ENCODE assay signal across 8 cellular contexts in the genomic region with DNA sequence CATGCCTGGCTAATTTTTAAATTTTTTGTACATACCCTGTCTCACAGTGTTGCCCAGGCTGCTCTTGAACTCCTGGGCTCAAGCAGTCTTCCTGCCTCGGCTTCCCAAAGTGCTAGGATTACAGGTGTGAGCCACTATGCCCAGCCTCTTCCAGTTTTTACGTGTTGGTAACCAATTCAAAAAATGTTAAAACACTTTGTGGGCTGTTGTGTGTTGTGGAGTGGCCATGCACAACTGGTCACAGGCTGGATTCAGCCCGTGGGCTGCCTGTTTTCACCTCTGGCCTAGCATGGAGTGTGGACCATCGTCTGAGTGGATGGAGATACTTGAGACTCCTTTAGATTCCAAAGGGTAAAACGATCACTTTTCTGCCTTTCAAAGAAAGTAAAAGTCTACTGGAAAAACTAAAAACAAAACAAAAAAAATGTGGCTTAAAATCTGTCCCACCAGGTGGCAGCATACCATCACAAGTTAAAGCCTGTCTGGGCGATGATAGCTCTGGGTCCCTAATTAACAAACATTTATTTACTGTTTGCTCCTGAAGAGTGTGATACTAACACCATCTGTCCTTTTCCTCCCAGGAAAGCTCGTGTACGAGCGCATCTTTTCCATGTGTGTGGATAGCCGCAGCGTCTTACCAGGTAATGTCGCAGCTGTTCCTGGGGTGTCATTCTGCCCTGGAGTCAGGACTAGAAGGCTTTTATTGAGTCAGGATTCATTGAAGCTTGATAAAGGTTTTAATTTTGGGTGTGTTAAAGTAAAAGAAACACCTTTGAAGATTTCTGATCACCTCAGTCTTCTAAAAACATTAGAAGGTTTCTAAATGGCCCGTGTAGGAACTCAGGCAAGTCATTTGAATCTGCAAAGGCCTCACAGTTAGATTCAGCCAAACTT. TPM values are rescaled to one million over a fixed set of nuclear protein-coding genes. Genes with fewer than 3 reads are reported as not detected.
DNase-seq lines count a peak whose midpoint lies in the region; ATAC-seq, FAIRE-seq and TF ChIP-seq lines count a peak whose summit lies in the region.

No MANE protein-coding gene starts in this region.

- TF ChIP-seq CTCF in MM.1S (IDR thresholded peaks at IDR 0.05; ENCODE audit: low read length): peak; percentile 67
- peak; percentile 68 for TF ChIP-seq CTCF in VCaP (conservative IDR thresholded peaks at IDR 0.05)
- TF ChIP-seq CTCF in pancreas (IDR thresholded peaks at IDR 0.05): peak; percentile 29 to 49 (median 32)

- no peaks in the 10 kb centered on the region for H4K20me1 ChIP-seq in MM.1S (ENCODE audit: insufficient read depth, low read length)

- intact Hi-C loops in pancreas (cut with DNase I): loop anchor here in 1 of 3 donors (5.0 kb wide), 1 partner anchor 286 kb away; no protein-coding TSS in a partner anchor

- 56 to 61% methylated on average over 13 of the region's 13 CpGs for WGBS in pancreas, 2 donors

- H3K4me1 ChIP-seq in MM.1S (ENCODE audit: low read length) (no peaks in the 10 kb centered on the region), pancreas (no peaks in the 10 kb centered on the region)

- H3K9ac ChIP-seq in MM.1S (ENCODE audit: low read length): peak overlapping the region; percentile 5; the same call in 1 of the 2 replicates

- no peak overlapping the region for H3K4me3 ChIP-seq in MM.1S (ENCODE audit: low read length)
- no peak overlapping the region for H3K4me3 ChIP-seq in pancreas

- no peak for FAIRE-seq in pancreas (lab: Jason Lieb, UNC)

- peak overlapping the region; percentile 8; the same call in 1 of the 2 replicates for H2AFZ ChIP-seq in MM.1S (ENCODE audit: low read length)

- no peak overlapping the region for H3K27ac ChIP-seq in MM.1S (ENCODE audit: low read length)
- H3K27ac ChIP-seq in VCaP: no peak overlapping the region
- H3K27ac ChIP-seq in pancreas: no peak overlapping the region

- peak; percentile 35 to 70 (median 61) for ATAC-seq in pancreas
- no peak for ATAC-seq in activated CD4-positive, CD25-positive, alpha-beta regulatory T cell treated with anti-CD3 and anti-CD28 coated beads, Interleukin-2, amount 50 U/mL, for 24 hours

- no peaks in the 10 kb centered on the region for H3K36me3 ChIP-seq in MM.1S (replicated peaks; ENCODE audit: insufficient read depth, low read length)
- H3K36me3 ChIP-seq in pancreas: peaks cover 0 to 4% (median 0%) of the 10 kb centered on the region in 3 donors

- no peaks in the 10 kb centered on the region for H3K27me3 ChIP-seq in MM.1S (replicated peaks; ENCODE audit: insufficient read depth, low read length)
- no peaks in the 10 kb centered on the region for H3K27me3 ChIP-seq in pancreas

- no peaks in the 10 kb centered on the region for H3K9me3 ChIP-seq in MM.1S (replicated peaks; ENCODE audit: insufficient read depth, low read length)
- no peaks in the 10 kb centered on the region for H3K9me3 ChIP-seq in pancreas

- no peaks in the 10 kb centered on the region for H3K9me2 ChIP-seq in MM.1S (replicated peaks; ENCODE audit: insufficient read depth, low read length)

- no peaks in the 10 kb centered on the region for H3F3A ChIP-seq in MM.1S (ENCODE audit: insufficient read depth, low read length)

- H3K79me2 ChIP-seq in MM.1S (ENCODE audit: low read length): no peaks in the 10 kb centered on the region

- H3K4me2 ChIP-seq in MM.1S (ENCODE audit: low read depth, low read length): no peak overlapping the region

- peak; percentile 9 for DNase-seq in activated naive CD4-positive, alpha-beta T cell treated with Interleukin-2 at 50 U/mL for 16 hours
- DNase-seq in activated naive CD4-positive, alpha-beta T cell treated with anti-CD3 and anti-CD28 coated beads, Interleukin-2, amount 50 U/mL, for 16 hours: no peak
- DNase-seq in MM.1S: peak; percentile 56
- peak; percentile 36 for DNase-seq in fibroblast of gingiva (ENCODE audit: low read depth)
- DNase-seq in pancreas: peak in 1 of 6 donors; percentile 35
- DNase-seq in activated effector memory CD4-positive, alpha-beta T cell treated with anti-CD3 and anti-CD28 coated beads, Interleukin-2, amount 50 U/mL, for 16 hours: no peak

RNA-seq across cellular contexts. Expression of gene VPS35L, which starts 45.8 kb away (rescaled TPM):
- 10 to 100 TPM; 15.2 to 35.3 (median 21.5) TPM for total RNA-seq in pancreas
- polyA plus RNA-seq in pancreas: 10 to 100 TPM; 22.2 to 23.8 TPM

Comparison
In these comparisons a context has a peak if more than half of its experiments do, and no peak if none do; other contexts are left out.
1. DNase-seq: peak in activated naive CD4-positive, alpha-beta T cell treated with Interleukin-2 at 50 U/mL for 16 hours (single experiment), MM.1S (single experiment) and fibroblast of gingiva (single experiment); none in activated naive CD4-positive, alpha-beta T cell treated with anti-CD3 and anti-CD28 coated beads, Interleukin-2, amount 50 U/mL, for 16 hours (single experiment) and activated effector memory CD4-positive, alpha-beta T cell treated with anti-CD3 and anti-CD28 coated beads, Interleukin-2, amount 50 U/mL, for 16 hours (single experiment).
2. ATAC-seq: peak in pancreas (4 of 4); none in activated CD4-positive, CD25-positive, alpha-beta regulatory T cell treated with anti-CD3 and anti-CD28 coated beads, Interleukin-2, amount 50 U/mL, for 24 hours (0 of 2).
3. Peak in every context shown above with its lines, with median percentiles within 50 percentile points of each other: CTCF ChIP-seq.